Comparison of ENCODE assay signal across 1 cellular context in genomic region chr16:85311741-85312140, GRCh38.
A peak's percentile ranks its signal among the peaks of the same experiment; 100 is the strongest.
TF ChIP-seq lines count a peak whose summit lies in the region.

No MANE protein-coding gene starts in this region.

TF ChIP-seq in HepG2, 621 proteins besides CTCF, POLR2A, EP300 and RAD21:
- TF ChIP-seq ZBTB42 (CRISPR knock-in tag; IDR thresholded peaks at IDR 0.05) (0 out of 2 replicates have a peak, but pooled peaks have one; percentile 42), ZNF616 (CRISPR knock-in tag; IDR thresholded peaks at IDR 0.05; ENCODE audit: low read depth) (no peak), ZNF768 (CRISPR knock-in tag; IDR thresholded peaks at IDR 0.05) (peak; percentile 21; the same call in 1 of the 2 replicates), KDM5B (CRISPR knock-in tag; IDR thresholded peaks at IDR 0.05; ENCODE audit: borderline replicate concordance) (peak; percentile 26; the same call in 1 of the 2 replicates), NFE2L1 (CRISPR knock-in tag; IDR thresholded peaks at IDR 0.05; ENCODE audit: borderline replicate concordance) (0 out of 2 replicates have a peak, but pooled peaks have one; percentile 10)
